Comparison of ENCODE assay signal across 28 cellular contexts in genomic region chr3:73933585-73933984, GRCh38.
"Had no signal": no experiment of that assay in that cellular context is flagged by ENCODE, and none has a peak within 500 bp of the region (broad histone marks: within the 10 kb centered on the region; RNA-seq: fewer than 3 reads in every experiment).

No MANE protein-coding gene starts in this region.

- H3K9me3 ChIP-seq: heart left ventricle, lower lobe of right lung, pancreas, prostate gland, right lobe of liver, stomach, testis, thyroid gland, upper lobe of right lung had no signal

- H3K27me3 ChIP-seq: heart left ventricle, pancreas, right lobe of liver, stomach, testis, thyroid gland, upper lobe of right lung had no signal

- H3K9me3 Mint-ChIP-seq: mesothelial cell of epicardium had no signal

- H3K36me3 Mint-ChIP-seq: immature natural killer cell; mesothelial cell of epicardium; naive B cell; stimulated activated naive B cell treated with anti-CD40 and anti-IgM and Interleukin-4, amounts not matched to agents 10 μg/mL and 1 μg/mL and 100 μg/mL, for 72 hours had no signal

- H3K4me1 Mint-ChIP-seq: immature natural killer cell; mesothelial cell of epicardium; naive B cell; natural killer cell; stimulated activated naive B cell treated with anti-CD40 and anti-IgM and Interleukin-4, amounts not matched to agents 10 μg/mL and 1 μg/mL and 100 μg/mL, for 72 hours had no signal

- H3K4me3 ChIP-seq: heart left ventricle, lower lobe of right lung, pancreas, prostate gland, right lobe of liver, skin epidermis, stomach, testis, thyroid gland, upper lobe of right lung had no signal

- H3K27me3 Mint-ChIP-seq: naive B cell; stimulated activated naive B cell treated with anti-CD40 and anti-IgM and Interleukin-4, amounts not matched to agents 10 μg/mL and 1 μg/mL and 100 μg/mL, for 72 hours had no signal

- H3K27ac Mint-ChIP-seq: immature natural killer cell; mesothelial cell of epicardium; naive B cell; natural killer cell; stimulated activated naive B cell treated with anti-CD40 and anti-IgM and Interleukin-4, amounts not matched to agents 10 μg/mL and 1 μg/mL and 100 μg/mL, for 72 hours had no signal

- H3K27ac ChIP-seq: lower lobe of right lung, pancreas, prostate gland, right lobe of liver, skin epidermis, stomach, testis, thyroid gland, upper lobe of right lung had no signal

- ATAC-seq: lower lobe of right lung; natural killer cell; pancreas; right lobe of liver; stimulated activated naive B cell treated with anti-CD40 and anti-IgM and Interleukin-4, amounts not matched to agents 10 μg/mL and 1 μg/mL and 100 μg/mL, for 72 hours; stimulated activated naive CD8-positive, alpha-beta T cell treated with anti-CD3 and anti-CD28 coated beads, Interleukin-15, Interleukin-2, amounts not matched to agents 100 U/mL and 50 U/mL, for 24 hours; upper lobe of right lung had no signal

- H3K36me3 ChIP-seq: heart left ventricle, lower lobe of right lung, pancreas, prostate gland, right lobe of liver, stomach, thyroid gland, upper lobe of right lung had no signal

- H3K4me3 Mint-ChIP-seq: immature natural killer cell; mesothelial cell of epicardium; naive B cell; natural killer cell; stimulated activated naive B cell treated with anti-CD40 and anti-IgM and Interleukin-4, amounts not matched to agents 10 μg/mL and 1 μg/mL and 100 μg/mL, for 72 hours had no signal

- H3K4me1 ChIP-seq: lower lobe of right lung, prostate gland, stomach, testis, thyroid gland, upper lobe of right lung had no signal

- DNase-seq: glutamatergic neuron; heart left ventricle; hypothalamus; immature natural killer cell; kidney; lower lobe of right lung; mammary epithelial cell; mesenchymal stem cell; naive B cell; natural killer cell; pancreas; posterior cingulate gyrus; retina; right lobe of liver; stimulated activated CD4-positive, alpha-beta T cell treated with anti-CD3 and anti-CD28 coated beads, Interleukin-12 subunit alpha, Interleukin-12 subunit beta, amount 100 ng/mL, for 4 hours; stimulated activated CD4-positive, alpha-beta T cell treated with anti-CD3 and anti-CD28 coated beads, Interleukin-15, amount 100 ng/mL, for 24 hours; stimulated activated CD4-positive, alpha-beta T cell treated with anti-CD3 and anti-CD28 coated beads, Interleukin-2, amount 100 ng/mL, for 24 hours; stimulated activated CD4-positive, alpha-beta T cell treated with anti-CD3 and anti-CD28 coated beads, Interleukin-4, amount 100 ng/mL, for 1 hour; stimulated activated naive B cell treated with anti-CD40 and anti-IgM and Interleukin-4, amounts not matched to agents 10 μg/mL and 1 μg/mL and 100 μg/mL, for 72 hours; stimulated activated naive CD8-positive, alpha-beta T cell treated with anti-CD3 and anti-CD28 coated beads, Interleukin-15, Interleukin-2, amounts not matched to agents 100 U/mL and 50 U/mL, for 24 hours; stomach; testis; thyroid gland; trophoblast cell; upper lobe of right lung had no signal
